ENCODE assay signal across 1 cellular context in the genomic region with DNA sequence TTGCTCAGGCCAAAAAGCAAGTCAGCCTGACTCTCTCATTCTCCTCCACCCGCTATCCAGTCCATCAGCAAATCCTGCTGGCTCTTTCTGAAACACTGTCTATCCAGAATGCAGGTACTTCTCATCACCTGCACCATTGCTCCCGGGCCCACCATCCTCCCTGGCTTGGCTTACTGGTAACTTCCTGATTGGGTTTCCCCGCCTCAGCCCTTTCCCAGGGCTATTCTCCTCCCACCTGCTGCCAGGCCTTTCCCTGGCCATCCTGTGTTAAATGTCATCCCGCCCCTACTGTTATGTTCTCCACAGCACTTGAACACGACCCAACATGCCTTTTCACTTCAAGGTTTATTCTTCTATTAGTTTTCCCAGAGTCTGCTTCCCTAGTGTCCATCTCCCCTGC.
TF ChIP-seq lines count a peak whose summit lies in the region.

No MANE protein-coding gene starts in this region.

TF ChIP-seq in HCT116, 20 proteins besides CTCF, POLR2A, EP300 and RAD21 (continued from another document):
- TF ChIP-seq, protein P1, sequence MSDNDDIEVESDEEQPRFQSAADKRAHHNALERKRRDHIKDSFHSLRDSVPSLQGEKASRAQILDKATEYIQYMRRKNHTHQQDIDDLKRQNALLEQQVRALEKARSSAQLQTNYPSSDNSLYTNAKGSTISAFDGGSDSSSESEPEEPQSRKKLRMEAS (IDR thresholded peaks at IDR 0.05), result no peak
- TF ChIP-seq, protein P2, sequence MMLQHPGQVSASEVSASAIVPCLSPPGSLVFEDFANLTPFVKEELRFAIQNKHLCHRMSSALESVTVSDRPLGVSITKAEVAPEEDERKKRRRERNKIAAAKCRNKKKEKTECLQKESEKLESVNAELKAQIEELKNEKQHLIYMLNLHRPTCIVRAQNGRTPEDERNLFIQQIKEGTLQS (IDR thresholded peaks at IDR 0.05), result no peak
- TF ChIP-seq ZNF274 (IDR thresholded peaks at IDR 0.05; ENCODE audit: low read depth, low read length) (no peak), FOSL1 (IDR thresholded peaks at IDR 0.05; ENCODE audit: low read depth) (no peak), EZH2 (IDR thresholded peaks at IDR 0.05) (no peak), SIN3A (IDR thresholded peaks at IDR 0.05; ENCODE audit: low read depth) (no peak), POLR2AphosphoS5 (IDR thresholded peaks at IDR 0.05; ENCODE audit: low read depth, low read length) (no peak), YY1 (IDR thresholded peaks at IDR 0.05; ENCODE audit: extremely low read depth, insufficient replicate concordance, low read depth, low read length) (no peak), SRF (IDR thresholded peaks at IDR 0.05; ENCODE audit: low read depth) (no peak)
